20 cellular contexts compared by ENCODE assay signal in the genomic region with DNA sequence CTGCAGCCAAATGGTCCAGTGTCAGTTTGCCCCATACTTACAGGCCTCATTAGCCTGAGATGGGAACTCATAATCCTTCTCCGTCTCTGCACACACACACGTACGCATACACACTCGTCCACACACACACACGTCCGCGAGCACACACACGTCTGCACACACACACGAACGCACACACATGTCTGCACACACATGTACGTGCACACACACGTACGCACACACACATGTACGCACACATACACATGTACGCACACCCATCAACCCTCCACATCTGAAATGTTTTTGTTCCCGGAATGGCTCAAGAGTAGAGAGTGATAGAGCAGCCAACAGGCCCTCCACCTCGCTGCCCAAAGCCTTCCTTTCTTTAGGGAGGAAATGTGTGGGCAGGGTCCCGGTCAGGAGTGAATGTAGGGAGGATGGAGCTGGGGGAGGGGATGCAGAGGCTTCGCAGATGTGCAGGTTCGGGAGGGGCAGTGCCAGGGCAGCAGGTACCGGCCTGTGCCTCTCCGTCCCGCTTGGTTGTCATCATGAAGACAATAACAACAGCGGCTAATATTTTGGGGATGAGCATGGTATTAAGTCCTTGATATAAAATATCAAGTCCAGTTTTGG. TPM values are rescaled to one million over a fixed set of nuclear protein-coding genes. Genes with fewer than 3 reads are reported as not detected.
DNase-seq lines count a peak whose midpoint lies in the region; ATAC-seq, FAIRE-seq and TF ChIP-seq lines count a peak whose summit lies in the region.
"Had no signal": no experiment of that assay in that cellular context is flagged by ENCODE, and none has a peak within 500 bp of the region (broad histone marks: within the 10 kb centered on the region; RNA-seq: fewer than 3 reads in every experiment).

No MANE protein-coding gene starts in this region.

- SMC1A ChIA-PET in GM12878 (lab: Charles Lee; ENCODE audit: uncharacterized antibody, unreplicated experiment): no interaction called here

- no peaks in the 10 kb centered on the region; a peak in 2 of 4 replicates for H3K27me3 ChIP-seq in GM12878 (replicated peaks in 1 of 2; ENCODE audit: control insufficient read depth in 2 of 2, insufficient read depth in 2 of 2, low read length in 1 of 2)
- no peaks in the 10 kb centered on the region for H3K27me3 ChIP-seq in endodermal cell (ENCODE audit: control insufficient read depth, insufficient read depth, low read length, poor library complexity, severe bottlenecking)

- ATAC-seq in GM12878 (no peak), GM19452 (IDR thresholded peaks at IDR 0.05; ENCODE audit: unreplicated experiment) (no peak)
- no peak for ATAC-seq in stimulated activated effector memory CD8-positive, alpha-beta T cell treated with anti-CD3 and anti-CD28 coated beads, Interleukin-12 subunit alpha, Interleukin-12 subunit beta, amount 100 ng/mL, for 72 hours

- TF ChIP-seq CTCF in GM12878 (IDR thresholded peaks at IDR 0.05 in 2 of 3, conservative IDR thresholded peaks at IDR 0.05 in 1 of 3; ENCODE audit: control insufficient read depth in 2 of 3, extremely low read depth in 1 of 3, insufficient read depth in 1 of 3, low read depth in 3 of 3, low read length in 3 of 3) (no peak), endodermal cell (conservative IDR thresholded peaks at IDR 0.05) (no peak)

- H3K4me3 ChIP-seq in GM12878: no peak overlapping the region
- H3K4me3 ChIP-seq in endodermal cell (ENCODE audit: low read length): no peak overlapping the region
- H3K4me3 ChIP-seq: HAP-1, K562 had no signal

- H3K79me2 ChIP-seq in GM12878 (ENCODE audit: control insufficient read depth, insufficient read depth, low read length): no peaks in the 10 kb centered on the region

- no peaks in the 10 kb centered on the region for H4K20me1 ChIP-seq in GM12878 (ENCODE audit: control insufficient read depth, insufficient read depth)

- no TSS peak for BruUV-seq in GM12878 (replicated peaks; lab: Mats Ljungman, UMichigan)

- H3K4me1 ChIP-seq in GM12878 (ENCODE audit: control insufficient read depth, insufficient read depth, low read length): no peaks in the 10 kb centered on the region
- H3K4me1 ChIP-seq in endodermal cell (ENCODE audit: control insufficient read depth, insufficient read depth, low read length): peaks cover 20% of the 10 kb centered on the region
- H3K4me1 ChIP-seq: Caco-2, HAP-1 had no signal

- H2AFZ ChIP-seq in GM12878 (ENCODE audit: control insufficient read depth, low read depth, low read length): no peak overlapping the region

- CTCF ChIA-PET in GM12878 (lab: Yijun Ruan, JAX): no interaction called here

- 81% methylated on average over 24 of the region's 24 CpGs for WGBS in GM12878 (ENCODE audit: insufficient coverage, insufficient replicate concordance, low lambda C conversion rate, missing lambda C conversion rate)
- WGBS in endodermal cell (ENCODE audit: insufficient coverage in 1 of 2, insufficient read length in 1 of 2), 2 experiments: 89 to 96% methylated on average over 10 to 20 of the region's 24 CpGs

- TF ChIP-seq EP300 in GM12878 (IDR thresholded peaks at IDR 0.05; ENCODE audit: borderline replicate concordance in 1 of 2, control insufficient read depth in 1 of 2, low read depth in 2 of 2, low read length in 2 of 2): no peak

- RAD21 ChIA-PET in GM12878 (lab: Charles Lee; ENCODE audit: unreplicated experiment): no interaction called here

- no peak for TF ChIP-seq RAD21 in GM12878 (IDR thresholded peaks at IDR 0.05; ENCODE audit: insufficient read depth, low read depth, low read length)

- H3K36me3 Mint-ChIP-seq in endodermal cell (ENCODE audit: low read depth): no peaks in the 10 kb centered on the region
- no peaks in the 10 kb centered on the region for H3K36me3 Mint-ChIP-seq in stimulated activated effector memory CD8-positive, alpha-beta T cell treated with anti-CD3 and anti-CD28 coated beads, Interleukin-12 subunit alpha, Interleukin-12 subunit beta, amount 100 ng/mL, for 72 hours

- H3K9me3 ChIP-seq in GM12878 (replicated peaks; ENCODE audit: control insufficient read depth, insufficient read depth, low read length) (no peaks in the 10 kb centered on the region), endodermal cell (ENCODE audit: control insufficient read depth, low read length) (peaks cover 9% of the 10 kb centered on the region)
- H3K9me3 ChIP-seq: Caco-2, HAP-1 had no signal

- H3K27me3 Mint-ChIP-seq in endodermal cell (ENCODE audit: insufficient read depth): peaks cover 14% of the 10 kb centered on the region
- H3K27me3 Mint-ChIP-seq: CD4-positive, alpha-beta T cell had no signal

- peaks cover 14% of the 10 kb centered on the region for H3K4me1 Mint-ChIP-seq in endodermal cell
- H3K4me1 Mint-ChIP-seq in stimulated activated effector memory CD8-positive, alpha-beta T cell treated with anti-CD3 and anti-CD28 coated beads, Interleukin-12 subunit alpha, Interleukin-12 subunit beta, amount 100 ng/mL, for 72 hours: peaks cover 1% of the 10 kb centered on the region

- in situ Hi-C loops in GM12878 (cut with MboI): no loop called here

- peaks cover 21% of the 10 kb centered on the region for H3K9me3 Mint-ChIP-seq in endodermal cell
- peaks cover 8% of the 10 kb centered on the region for H3K9me3 Mint-ChIP-seq in stimulated activated effector memory CD8-positive, alpha-beta T cell treated with anti-CD3 and anti-CD28 coated beads, Interleukin-12 subunit alpha, Interleukin-12 subunit beta, amount 100 ng/mL, for 72 hours

- H3K27ac ChIP-seq in GM12878 (ENCODE audit: control insufficient read depth, insufficient read depth) (no peak overlapping the region), endodermal cell (ENCODE audit: low read depth, low read length) (no peak overlapping the region)
- H3K27ac ChIP-seq: C4-2B, HL-60 had no signal

- no peak for TF ChIP-seq POLR2A in GM12878 (IDR thresholded peaks at IDR 0.05; ENCODE audit: low read depth, low read length)

- FAIRE-seq in GM12878 (lab: Jason Lieb, UNC) (no peak), urothelium cell line (lab: Jason Lieb, UNC) (peak; percentile 77)
- FAIRE-seq: A204.1, K562 had no signal

- H3K9ac ChIP-seq in GM12878 (ENCODE audit: control insufficient read depth, insufficient read depth, low read length) (no peak overlapping the region), endodermal cell (ENCODE audit: extremely low read depth, low read length, poor library complexity, severe bottlenecking) (no peak overlapping the region)

- POLR2A ChIA-PET in GM12878 (lab: Charles Lee): interaction anchor here (0.6 kb wide), 1 partner anchor 466 kb away, joined by 4 read pairs; no protein-coding TSS in a partner anchor

- H3K36me3 ChIP-seq in GM12878 (ENCODE audit: control insufficient read depth in 2 of 2, insufficient read depth in 2 of 2, low read length in 1 of 2) (no peaks in the 10 kb centered on the region), endodermal cell (ENCODE audit: control insufficient read depth, insufficient read depth, low read length) (no peaks in the 10 kb centered on the region)
- H3K36me3 ChIP-seq: HAP-1 had no signal

- DNase-seq in D341Med (ENCODE audit: low spot score) (peak; percentile 19), GM12878 (ENCODE audit: low read depth, low spot score) (no peak), endodermal cell (peak; percentile 24), urothelium cell line (ENCODE audit: low spot score) (no peak), mesenteric fat pad (ENCODE audit: low spot score) (no peak)
- DNase-seq in stimulated activated effector memory CD8-positive, alpha-beta T cell treated with anti-CD3 and anti-CD28 coated beads, Interleukin-12 subunit alpha, Interleukin-12 subunit beta, amount 100 ng/mL, for 72 hours (ENCODE audit: low spot score in 2 of 2): no peak
- DNase-seq: ACHN; Caco-2; CD4-positive, alpha-beta T cell; DMS153; DMS79; GDM1; GOT3; IMR-90 had no signal

- H3K4me3 Mint-ChIP-seq in endodermal cell: no peak overlapping the region
- H3K4me3 Mint-ChIP-seq in stimulated activated effector memory CD8-positive, alpha-beta T cell treated with anti-CD3 and anti-CD28 coated beads, Interleukin-12 subunit alpha, Interleukin-12 subunit beta, amount 100 ng/mL, for 72 hours: no peak overlapping the region
- H3K4me3 Mint-ChIP-seq: CD4-positive, alpha-beta T cell had no signal

- H3K27ac Mint-ChIP-seq in endodermal cell: no peak overlapping the region
- no peak overlapping the region for H3K27ac Mint-ChIP-seq in stimulated activated effector memory CD8-positive, alpha-beta T cell treated with anti-CD3 and anti-CD28 coated beads, Interleukin-12 subunit alpha, Interleukin-12 subunit beta, amount 100 ng/mL, for 72 hours
- H3K27ac Mint-ChIP-seq: CD4-positive, alpha-beta T cell had no signal

- intact Hi-C loops in GM12878 (cut with micrococcal nuclease; ENCODE audit: unreplicated experiment): no loop called here

- no peak overlapping the region for H3K4me2 ChIP-seq in GM12878 (ENCODE audit: control insufficient read depth, insufficient read depth)

RNA-seq across cellular contexts. Expression of gene PTGR3, which starts 52.7 kb away (rescaled TPM):
- total RNA-seq in GM12878 (2013; cell fraction: nucleolus; rRNA removed): 18.9 and 21.4 TPM in 2 replicates
- 8.7 and 15.1 TPM in 2 replicates for total RNA-seq in GM12878 (2014; rRNA removed)
- 12.2 and 13.2 TPM in 2 replicates for total RNA-seq in GM12878 (2014; rRNA removed; fragmentation: Illumina TruSeq; extraction: Trizol)
- 44.9 and 45.1 TPM in 2 replicates for total RNA-seq in GM12878 (2021)
- 7.0 TPM for polyA plus RNA-seq in GM12878 (2011; ENCODE audit: low read depth)
- 63.9 and 69.8 TPM in 2 replicates for polyA plus RNA-seq in GM12878 (2011; rRNA removed)
- polyA plus RNA-seq in GM12878 (2011; cell fraction: cytosol; rRNA removed): 52.5 and 53.4 TPM in 2 replicates
- polyA plus RNA-seq in GM12878 (2011; cell fraction: nucleus; rRNA removed): 87.8 and 88.3 TPM in 2 replicates
- polyA plus RNA-seq in GM12878 (2012): 16.7 and 18.1 TPM in 2 replicates
- 29.5 and 30.4 TPM in 2 replicates for polyA plus RNA-seq in GM12878 (2014; fragmentation: Illumina TruSeq; extraction: Trizol)
- polyA plus RNA-seq in GM12878 (2014; fragmentation: Nextera tagmentation; extraction: Ambion mirVana): 1 to 10 TPM; 6.2 to 8.8 TPM
- 29.2 and 34.8 TPM in 2 replicates for polyA plus RNA-seq in GM12878 (2014; rRNA removed)
- polyA plus RNA-seq in GM12878 (2016; fragmentation: Nextera tagmentation; extraction: Ambion mirVana): 10 to 100 TPM; 21.8 to 22.0 TPM
- 57.6 and 90.8 TPM in 2 replicates for polyA minus RNA-seq in GM12878 (2011; rRNA and poly(A)+ RNA removed)
- polyA minus RNA-seq in GM12878 (2011; cell fraction: cytosol; rRNA and poly(A)+ RNA removed): 15.9 and 22.5 TPM in 2 replicates
- 34.7 and 50.0 TPM in 2 replicates for polyA minus RNA-seq in GM12878 (2011; cell fraction: nucleus; rRNA and poly(A)+ RNA removed)
- 10 to 100 TPM; 12.2 to 13.3 TPM for total RNA-seq in endodermal cell
- 18.3 TPM for polyA plus RNA-seq in endodermal cell (2013, experiment 1 of 2)
- 14.7 TPM for polyA plus RNA-seq in endodermal cell (2013, experiment 2 of 2)
- total RNA-seq in mesenteric fat pad: 25.5 TPM

RNA-seq across cellular contexts. Expression of gene TSHZ1, which starts 54.4 kb away (rescaled TPM):
- 7.5 TPM in 2 replicates for total RNA-seq in GM12878 (2013; cell fraction: nucleolus; rRNA removed)
- 8.3 and 8.7 TPM in 2 replicates for total RNA-seq in GM12878 (2014; rRNA removed)
- 5.8 and 6.2 TPM in 2 replicates for total RNA-seq in GM12878 (2014; rRNA removed; fragmentation: Illumina TruSeq; extraction: Trizol)
- total RNA-seq in GM12878 (2021): 14.0 and 15.2 TPM in 2 replicates
- 2.4 TPM for polyA plus RNA-seq in GM12878 (2011; ENCODE audit: low read depth)
- polyA plus RNA-seq in GM12878 (2011; rRNA removed): 2.8 and 4.0 TPM in 2 replicates
- polyA plus RNA-seq in GM12878 (2011; cell fraction: cytosol; rRNA removed): 4.4 and 4.8 TPM in 2 replicates
- polyA plus RNA-seq in GM12878 (2011; cell fraction: nucleus; rRNA removed): 5.2 and 7.7 TPM in 2 replicates
- polyA plus RNA-seq in GM12878 (2012): 4.3 and 5.1 TPM in 2 replicates
- polyA plus RNA-seq in GM12878 (2014; fragmentation: Illumina TruSeq; extraction: Trizol): 5.3 and 7.1 TPM in 2 replicates
- 1 to 10 TPM; 2.2 to 2.9 TPM for polyA plus RNA-seq in GM12878 (2014; fragmentation: Nextera tagmentation; extraction: Ambion mirVana)
- polyA plus RNA-seq in GM12878 (2014; rRNA removed): 6.7 and 7.9 TPM in 2 replicates
- 1 to 10 TPM; 2.4 to 2.8 TPM for polyA plus RNA-seq in GM12878 (2016; fragmentation: Nextera tagmentation; extraction: Ambion mirVana)
- polyA minus RNA-seq in GM12878 (2011; rRNA and poly(A)+ RNA removed): 4.9 and 6.4 TPM in 2 replicates
- polyA minus RNA-seq in GM12878 (2011; cell fraction: cytosol; rRNA and poly(A)+ RNA removed): 5.1 and 5.2 TPM in 2 replicates
- 4.1 and 7.7 TPM in 2 replicates for polyA minus RNA-seq in GM12878 (2011; cell fraction: nucleus; rRNA and poly(A)+ RNA removed)
- total RNA-seq in endodermal cell: 1 to 10 TPM; 1.1 to 1.7 TPM
- 15.0 TPM for polyA plus RNA-seq in endodermal cell (2013, experiment 1 of 2)
- polyA plus RNA-seq in endodermal cell (2013, experiment 2 of 2): 14.4 TPM
- 20.9 TPM for total RNA-seq in mesenteric fat pad

Comparison
In these comparisons a context has a peak if more than half of its experiments do, and no peak if none do; other contexts are left out.
1. DNase-seq: peak in D341Med (single experiment) and endodermal cell (single experiment); none in GM12878 (single experiment), urothelium cell line (single experiment), mesenteric fat pad (single experiment) and stimulated activated effector memory CD8-positive, alpha-beta T cell treated with anti-CD3 and anti-CD28 coated beads, Interleukin-12 subunit alpha, Interleukin-12 subunit beta, amount 100 ng/mL, for 72 hours (0 of 2).